8 cellular contexts compared by ENCODE assay signal in genomic region chr1:185813401-185813979, GRCh38.
DNase-seq lines count a peak whose midpoint lies in the region; ATAC-seq and TF ChIP-seq lines count a peak whose summit lies in the region.

No MANE protein-coding gene starts in this region.

- H3K27ac ChIP-seq in psoas muscle: no peak overlapping the region

- intact Hi-C loops in psoas muscle (cut with DNase I): loop anchor here (5.0 kb wide), 1 partner anchor 399 kb away; no protein-coding TSS in a partner anchor

- TF ChIP-seq POLR2A in erythroblast (IDR thresholded peaks at IDR 0.05; ENCODE audit: low read length): no peak

- ATAC-seq in psoas muscle: no peak

- in situ Hi-C loops in KBM-7 (cut with MboI; ENCODE audit: low pct_unique_long_range_greater_than_20kb, low sequenced_read_pairs): no loop called here

- WGBS in psoas muscle, 3 donors: 75 to 79% (median 76%) methylated on average over 2 of the region's 2 CpGs

- POLR2A ChIA-PET in AG04449 (lab: Yijun Ruan, JAX): no interaction called here

- DNase-seq in AG04449 (ENCODE audit: low read depth, low spot score) (no peak), KBM-7 (peak; percentile 37), RKO (ENCODE audit: low spot score) (peak; percentile 79), erythroblast (lab: John Stamatoyannopoulos, UW) (peak; percentile 33 to 67), psoas muscle (no peak), GM19238 (ENCODE audit: insufficient read length, low spot score) (no peak)
- DNase-seq in activated CD8-positive, alpha-beta memory T cell treated with anti-CD3 and anti-CD28 coated beads, Interleukin-2, amount 50 U/mL, for 48 hours: no peak

- no peaks in the 10 kb centered on the region for H3K4me1 ChIP-seq in psoas muscle

- no peaks in the 10 kb centered on the region for H3K27me3 ChIP-seq in psoas muscle (ENCODE audit: insufficient read depth in 3 of 3, low read length in 2 of 3)

- no peaks in the 10 kb centered on the region for H3K36me3 ChIP-seq in psoas muscle (ENCODE audit: insufficient read depth in 1 of 2, low read depth in 1 of 2)

- TF ChIP-seq CTCF in AG04449 (IDR thresholded peaks at IDR 0.05; ENCODE audit: insufficient read depth, low read length, missing control alignments): peak; percentile 18
- peak; percentile 28; the same call in 1 of the 2 replicates for TF ChIP-seq CTCF in GM12874 (IDR thresholded peaks at IDR 0.05; ENCODE audit: insufficient read depth, low read depth, low read length)
- TF ChIP-seq CTCF in psoas muscle (IDR thresholded peaks at IDR 0.05): peak; percentile 43

- H3K4me3 ChIP-seq in AG04449 (ENCODE audit: low read depth, low read length): no peak overlapping the region
- no peak overlapping the region for H3K4me3 ChIP-seq in psoas muscle

- no peaks in the 10 kb centered on the region for H3K9me3 ChIP-seq in psoas muscle

- CTCF ChIA-PET in AG04449 (lab: Yijun Ruan, JAX): interaction anchor here (0.7 to 2.3 kb wide), 24 partner anchors 8 to 419 kb away, joined by 3 to 14 read pairs (median 4); no protein-coding TSS in a partner anchor

Comparison
In these comparisons a context has a peak if more than half of its experiments do, and no peak if none do; other contexts are left out.
1. DNase-seq: peak in KBM-7 (single experiment), RKO (single experiment) and erythroblast (2 of 2); none in AG04449 (single experiment), psoas muscle (0 of 2), GM19238 (single experiment) and activated CD8-positive, alpha-beta memory T cell treated with anti-CD3 and anti-CD28 coated beads, Interleukin-2, amount 50 U/mL, for 48 hours (single experiment).
2. Peak in every context shown above with its lines, with median percentiles within 50 percentile points of each other: CTCF ChIP-seq.